ENCODE assay signal across 1 cellular context in the genomic region with DNA sequence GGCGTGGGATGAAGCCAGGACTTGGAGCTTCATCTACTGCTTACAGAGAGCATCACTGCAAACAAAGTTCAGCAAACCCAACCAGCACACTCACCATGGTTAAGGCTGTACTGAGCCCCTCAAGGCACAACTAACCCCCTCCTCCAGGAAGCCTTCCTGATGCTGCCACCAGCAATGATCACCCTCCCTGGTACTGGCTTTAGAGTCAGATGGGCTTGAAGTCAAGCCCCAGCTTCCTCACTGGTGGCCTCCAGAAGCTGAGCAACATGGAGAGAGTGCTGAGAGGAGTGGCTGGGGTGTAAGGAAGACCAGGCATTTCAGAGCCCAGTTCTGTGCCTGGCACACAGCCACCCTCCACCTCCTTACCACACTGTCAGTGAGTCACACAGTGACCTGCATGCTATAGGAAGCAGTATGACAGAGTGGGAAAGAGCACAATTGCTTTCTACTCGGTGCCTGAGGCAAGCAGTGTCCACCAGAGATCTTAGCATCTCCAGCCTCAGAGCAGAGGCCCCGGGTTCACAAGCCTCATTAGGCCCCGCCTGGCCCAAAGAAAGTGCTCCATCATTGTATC.
TF ChIP-seq lines count a peak whose summit lies in the region.

No MANE protein-coding gene starts in this region.

TF ChIP-seq in GM12878, 131 proteins besides CTCF, POLR2A, EP300 and RAD21:
- no peak for TF ChIP-seq CREB1 (IDR thresholded peaks at IDR 0.05; ENCODE audit: low read depth)
- TF ChIP-seq FOXM1 (IDR thresholded peaks at IDR 0.05; ENCODE audit: low read depth, low read length): no peak
- TF ChIP-seq WRNIP1 (IDR thresholded peaks at IDR 0.05; ENCODE audit: borderline replicate concordance, low read depth, low read length): no peak
- no peak for TF ChIP-seq PAX8 (IDR thresholded peaks at IDR 0.05)
- TF ChIP-seq YY1 (IDR thresholded peaks at IDR 0.05; ENCODE audit: low read depth, low read length): no peak
- TF ChIP-seq BRCA1 (IDR thresholded peaks at IDR 0.05; ENCODE audit: low read depth, low read length): no peak
- TF ChIP-seq RCOR1 (conservative IDR thresholded peaks at IDR 0.05; ENCODE audit: low read depth, low read length): no peak
- TF ChIP-seq IRF4 (IDR thresholded peaks at IDR 0.05; ENCODE audit: low read depth, low read length): no peak
- no peak for TF ChIP-seq MTA2 (IDR thresholded peaks at IDR 0.05; ENCODE audit: low read depth)
- TF ChIP-seq REST (IDR thresholded peaks at IDR 0.05; ENCODE audit: low read depth, low read length): no peak
- TF ChIP-seq ELK1 (IDR thresholded peaks at IDR 0.05; ENCODE audit: low read depth, low read length): no peak
- no peak for TF ChIP-seq CBFB (IDR thresholded peaks at IDR 0.05; ENCODE audit: low read depth)
- no peak for TF ChIP-seq CREM (IDR thresholded peaks at IDR 0.05; ENCODE audit: low read depth)
- no peak for TF ChIP-seq NR2F1 (conservative IDR thresholded peaks at IDR 0.05)
- TF ChIP-seq MEF2B (IDR thresholded peaks at IDR 0.05; ENCODE audit: partially characterized antibody, poor library complexity, severe bottlenecking): no peak
- TF ChIP-seq SMARCA5 (IDR thresholded peaks at IDR 0.05): no peak
- no peak for TF ChIP-seq HSF1 (IDR thresholded peaks at IDR 0.05; ENCODE audit: low read depth, low read length)
- TF ChIP-seq E4F1 (IDR thresholded peaks at IDR 0.05; ENCODE audit: borderline replicate concordance, partially characterized antibody): no peak
TF ChIP-seq in GM12878: peak in this region for 0.
